Comparison of ENCODE assay signal across 8 cellular contexts in genomic region chr22:50191041-50191740, GRCh38. TPM values are rescaled to one million over a fixed set of nuclear protein-coding genes. Genes with fewer than 3 reads are reported as not detected.
DNase-seq lines count a peak whose midpoint lies in the region; ATAC-seq and TF ChIP-seq lines count a peak whose summit lies in the region.

No MANE protein-coding gene starts in this region.

- TF ChIP-seq CTCF in GM10248 (IDR thresholded peaks at IDR 0.05; ENCODE audit: control extremely low read depth, extremely low read depth, low read depth, missing control alignments) = no peak
- TF ChIP-seq CTCF in ovary (IDR thresholded peaks at IDR 0.05) = no peak
- TF ChIP-seq CTCF in upper lobe of right lung (IDR thresholded peaks at IDR 0.05) = no peak

- H3K9me3 Mint-ChIP-seq in activated CD4-positive, alpha-beta T cell treated with anti-CD3 and anti-CD28 coated beads, Interleukin-2, amount 10 ng/mL, durations not matched to agents 24 days and 14 days = no peaks in the 10 kb centered on the region

- peaks cover 37 to 59% of the 10 kb centered on the region in 2 donors for H3K4me1 ChIP-seq in duodenal mucosa (ENCODE audit: control insufficient read depth in 1 of 2, insufficient read depth in 2 of 2, low read length in 2 of 2)
- peaks cover 8% of the 10 kb centered on the region for H3K4me1 ChIP-seq in ovary (ENCODE audit: insufficient read depth)
- peaks cover 51% of the 10 kb centered on the region for H3K4me1 ChIP-seq in upper lobe of right lung

- no peaks in the 10 kb centered on the region for H3K27me3 ChIP-seq in duodenal mucosa (ENCODE audit: control insufficient read depth in 1 of 2, insufficient read depth in 2 of 2, low read length in 2 of 2)
- no peaks in the 10 kb centered on the region for H3K27me3 ChIP-seq in ovary
- H3K27me3 ChIP-seq in upper lobe of right lung = no peaks in the 10 kb centered on the region

- POLR2A ChIA-PET in GM10248 (lab: Yijun Ruan, JAX) = interaction anchor here (1.7 kb wide), 1 partner anchor 10 kb away, joined by 4 read pairs; no protein-coding TSS in a partner anchor

- DNase-seq in GM10248 (ENCODE audit: extremely low spot score) (peak; percentile 77), ovary (peak in 3 of 5 donors; percentile 38 to 56 (median 45)), upper lobe of right lung (no peak), ureter (ENCODE audit: low spot score) (no peak), G401 (ENCODE audit: low spot score) (no peak)
- peak; percentile 91 for DNase-seq in activated CD4-positive, alpha-beta T cell treated with anti-CD3 and anti-CD28 coated beads, Interleukin-2, amount 10 ng/mL, durations not matched to agents 24 days and 14 days

- H3K9me3 ChIP-seq in duodenal mucosa (ENCODE audit: control insufficient read depth in 1 of 2, low read length in 2 of 2) (no peaks in the 10 kb centered on the region), ovary (no peaks in the 10 kb centered on the region), upper lobe of right lung (no peaks in the 10 kb centered on the region)

- in situ Hi-C loops in G401 (cut with HindIII; ENCODE audit: low sequenced_read_pairs) = no loop called here

- peak overlapping the region; percentile 98 for H3K27ac Mint-ChIP-seq in activated CD4-positive, alpha-beta T cell treated with anti-CD3 and anti-CD28 coated beads, Interleukin-2, amount 10 ng/mL, durations not matched to agents 24 days and 14 days

- H3K36me3 Mint-ChIP-seq in activated CD4-positive, alpha-beta T cell treated with anti-CD3 and anti-CD28 coated beads, Interleukin-2, amount 10 ng/mL, durations not matched to agents 24 days and 14 days (ENCODE audit: low read depth) = peaks cover 22% of the 10 kb centered on the region

- peaks cover 34% of the 10 kb centered on the region for H3K4me1 Mint-ChIP-seq in activated CD4-positive, alpha-beta T cell treated with anti-CD3 and anti-CD28 coated beads, Interleukin-2, amount 10 ng/mL, durations not matched to agents 24 days and 14 days

- 70 to 74% (median 70%) methylated on average over 17 of the region's 17 CpGs for WGBS in ovary, 3 donors

- no peak for TF ChIP-seq EP300 in ovary (IDR thresholded peaks at IDR 0.05)

- intact Hi-C loops in activated CD4-positive, alpha-beta T cell treated with anti-CD3 and anti-CD28 coated beads, Interleukin-2, amount 10 ng/mL, durations not matched to agents 24 days and 14 days (cut with micrococcal nuclease) = loop anchor here (5.0 kb wide), 1 partner anchor 264 kb away; no protein-coding TSS in a partner anchor
- intact Hi-C loops in ovary (cut with DNase I) = loop anchor here in 1 of 4 donors (10.0 kb wide), 1 partner anchor 236 kb away; no protein-coding TSS in a partner anchor
- intact Hi-C loops in upper lobe of right lung (cut with DNase I) = no loop called here

- no peak for TF ChIP-seq POLR2A in ovary (IDR thresholded peaks at IDR 0.05)

- peak; percentile 29 for ATAC-seq in HG03460 (IDR thresholded peaks at IDR 0.05; ENCODE audit: unreplicated experiment)
- ATAC-seq in upper lobe of right lung = peak; percentile 12

- no peaks in the 10 kb centered on the region for H3K27me3 Mint-ChIP-seq in activated CD4-positive, alpha-beta T cell treated with anti-CD3 and anti-CD28 coated beads, Interleukin-2, amount 10 ng/mL, durations not matched to agents 24 days and 14 days

- H3K4me3 Mint-ChIP-seq in activated CD4-positive, alpha-beta T cell treated with anti-CD3 and anti-CD28 coated beads, Interleukin-2, amount 10 ng/mL, durations not matched to agents 24 days and 14 days = peak overlapping the region; percentile 93

- peak overlapping the region; percentile 67 to 89 for H3K9ac ChIP-seq in duodenal mucosa (ENCODE audit: low read depth in 1 of 2, low read length in 2 of 2)

- peak overlapping the region; percentile 85 for H3K27ac ChIP-seq in duodenal mucosa (ENCODE audit: low read depth, low read length)
- H3K27ac ChIP-seq in ovary = peak overlapping the region; percentile 4 to 60
- H3K27ac ChIP-seq in upper lobe of right lung = peak overlapping the region; percentile 89

- CTCF ChIA-PET in GM10248 (lab: Yijun Ruan, JAX) = interaction anchor here (0.6 to 2.4 kb wide), 11 partner anchors 10 to 430 kb away, joined by 3 to 11 read pairs (median 3); partner anchors contain the start of gene SELENOO

- peak overlapping the region; percentile 70 to 77 for H3K4me3 ChIP-seq in duodenal mucosa (ENCODE audit: low read depth in 1 of 2, low read length in 2 of 2)
- H3K4me3 ChIP-seq in ovary = peak overlapping the region; percentile 30
- H3K4me3 ChIP-seq in upper lobe of right lung = peak overlapping the region; percentile 58

- H3K36me3 ChIP-seq in duodenal mucosa (ENCODE audit: control insufficient read depth in 1 of 2, insufficient read depth in 2 of 2, low read length in 2 of 2) = peaks cover 9 to 28% of the 10 kb centered on the region in 2 donors
- H3K36me3 ChIP-seq in ovary = no peaks in the 10 kb centered on the region
- H3K36me3 ChIP-seq in upper lobe of right lung = peaks cover 24% of the 10 kb centered on the region

RNA-seq across cellular contexts. Expression of gene TRABD, which starts 5.5 kb away (rescaled TPM):
- 94.4 and 97.4 TPM in 2 replicates for total RNA-seq in activated CD4-positive, alpha-beta T cell treated with anti-CD3 and anti-CD28 coated beads, Interleukin-2, amount 10 ng/mL, durations not matched to agents 24 days and 14 days
- total RNA-seq in ovary (10 to 100 TPM; 23.5 to 35.2 (median 27.2) TPM), upper lobe of right lung (36.5 TPM), ureter (64.5 TPM)
- polyA plus RNA-seq in ovary = 10 to 100 TPM in 1 of 2 donors, under 1 TPM in 1; 0.58 to 25.9 TPM
- total RNA-seq in G401 (2014; rRNA removed; shearing (Covaris generic)) = 73.9 and 83.5 TPM in 2 replicates

RNA-seq across cellular contexts. Expression of gene SELENOO, which starts 9.6 kb away (rescaled TPM):
- 24.0 and 25.2 TPM in 2 replicates for total RNA-seq in activated CD4-positive, alpha-beta T cell treated with anti-CD3 and anti-CD28 coated beads, Interleukin-2, amount 10 ng/mL, durations not matched to agents 24 days and 14 days
- total RNA-seq in ovary = 10 to 100 TPM; 18.9 to 31.1 (median 23.0) TPM
- polyA plus RNA-seq in ovary = 10 to 100 TPM in 1 of 2 donors, under 1 TPM in 1; 0.40 to 23.4 TPM
- total RNA-seq in upper lobe of right lung = 17.6 TPM
- total RNA-seq in ureter = 24.7 TPM
- total RNA-seq in G401 (2014; rRNA removed; shearing (Covaris generic)) = 25.5 and 40.7 TPM in 2 replicates

RNA-seq across cellular contexts. Expression of gene PANX2, which starts 20.7 kb away (rescaled TPM):
- total RNA-seq in activated CD4-positive, alpha-beta T cell treated with anti-CD3 and anti-CD28 coated beads, Interleukin-2, amount 10 ng/mL, durations not matched to agents 24 days and 14 days = 1.4 and 1.6 TPM in 2 replicates
- total RNA-seq in ovary = 1 to 10 TPM; 1.8 to 5.6 (median 3.1) TPM
- 1 to 10 TPM in 1 of 2 donors, under 1 TPM in 1; 0.27 to 2.0 TPM for polyA plus RNA-seq in ovary
- total RNA-seq in upper lobe of right lung = 3.0 TPM
- 1.9 TPM for total RNA-seq in ureter
- total RNA-seq in G401 (2014; rRNA removed; shearing (Covaris generic)) = 0.62 and 1.4 TPM in 2 replicates

RNA-seq across cellular contexts. Expression of gene TUBGCP6, which starts 53.6 kb away (rescaled TPM):
- total RNA-seq in activated CD4-positive, alpha-beta T cell treated with anti-CD3 and anti-CD28 coated beads, Interleukin-2, amount 10 ng/mL, durations not matched to agents 24 days and 14 days = 51.1 and 51.7 TPM in 2 replicates
- 10 to 100 TPM; 35.9 to 52.2 (median 40.8) TPM for total RNA-seq in ovary
- polyA plus RNA-seq in ovary = 10 to 100 TPM in 1 of 2 donors, 1 to 10 TPM in 1; 7.5 to 42.6 TPM
- 51.3 TPM for total RNA-seq in upper lobe of right lung
- 57.2 TPM for total RNA-seq in ureter
- total RNA-seq in G401 (2014; rRNA removed; shearing (Covaris generic)) = 15.1 and 17.0 TPM in 2 replicates

RNA-seq across cellular contexts. Expression of gene HDAC10, which starts 59.9 kb away (rescaled TPM):
- total RNA-seq in activated CD4-positive, alpha-beta T cell treated with anti-CD3 and anti-CD28 coated beads, Interleukin-2, amount 10 ng/mL, durations not matched to agents 24 days and 14 days = 62.2 and 64.6 TPM in 2 replicates
- total RNA-seq in ovary (10 to 100 TPM; 24.9 to 44.6 (median 41.1) TPM), upper lobe of right lung (48.9 TPM), ureter (52.4 TPM)
- 10 to 100 TPM in 1 of 2 donors, 1 to 10 TPM in 1; 2.3 to 33.2 TPM for polyA plus RNA-seq in ovary
- 6.1 and 28.5 TPM in 2 replicates for total RNA-seq in G401 (2014; rRNA removed; shearing (Covaris generic))

Comparison
In these comparisons a context has a peak if more than half of its experiments do, and no peak if none do; other contexts are left out.
1. DNase-seq: peak in GM10248 (single experiment), activated CD4-positive, alpha-beta T cell treated with anti-CD3 and anti-CD28 coated beads, Interleukin-2, amount 10 ng/mL, durations not matched to agents 24 days and 14 days (single experiment) and ovary (3 of 5); none in upper lobe of right lung (single experiment), ureter (single experiment) and G401 (single experiment).
2. H3K27ac ChIP-seq: peak in every context shown above with its lines; median percentile 89 in upper lobe of right lung; 85 in duodenal mucosa; 32 in ovary.
3. Peak in every context shown above with its lines, with median percentiles within 50 percentile points of each other: H3K4me3 ChIP-seq.